ENCODE assay signal across 31 cellular contexts in the genomic region with DNA sequence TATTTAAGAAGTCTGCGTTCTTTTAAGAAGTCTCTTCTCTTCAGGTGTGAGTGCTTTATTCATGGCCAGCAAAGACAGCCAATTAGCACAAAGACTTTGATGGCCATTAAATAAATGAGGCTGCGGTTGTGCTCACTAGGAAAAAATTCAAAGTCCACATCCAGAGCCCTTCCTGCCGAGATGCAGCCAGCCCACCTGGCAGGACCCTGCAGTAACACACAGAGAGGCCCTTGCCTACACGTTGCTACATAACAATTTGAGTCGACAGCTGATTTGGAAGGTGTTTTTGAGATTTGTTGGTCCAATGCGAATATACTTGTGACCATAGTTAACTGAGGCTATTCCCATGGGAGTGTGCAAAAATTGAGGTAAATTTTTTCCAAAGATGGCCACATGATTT.
"Had no signal": no experiment of that assay in that cellular context is flagged by ENCODE, and none has a peak within 500 bp of the region (broad histone marks: within the 10 kb centered on the region; RNA-seq: fewer than 3 reads in every experiment).

No MANE protein-coding gene starts in this region.

- H3K27ac ChIP-seq: adrenal gland, body of pancreas, breast epithelium, KMS-11, SJSA1 had no signal

- H3K9me3 Mint-ChIP-seq: activated B cell treated with CpG ODN at 0.5 μM for 24 hours; activated CD4-positive, alpha-beta memory T cell treated with anti-CD3 and anti-CD28 coated beads for 36 hours; activated T-cell treated with anti-CD3 and anti-CD28 coated beads, Interleukin-2, amount 50 U/mL, for 4 hours had no signal

- H3K4me3 ChIP-seq: adrenal gland, body of pancreas, breast epithelium, SJSA1 had no signal

- H3K27ac Mint-ChIP-seq: activated B cell treated with CpG ODN at 0.5 μM for 24 hours; activated CD4-positive, alpha-beta memory T cell treated with anti-CD3 and anti-CD28 coated beads for 36 hours; activated naive CD4-positive, alpha-beta T cell treated with anti-CD3 and anti-CD28 coated beads for 36 hours; activated naive CD4-positive, alpha-beta T cell treated with anti-CD3 and anti-CD28 coated beads, Interleukin-2, amount 50 U/mL, for 72 hours; activated T-helper 1 cell treated with anti-CD3 and anti-CD28 coated beads, Interleukin-12 subunit alpha, Interleukin-12 subunit beta, Interleukin-2, Interleukin-4 antibody, amounts not matched to agents 30 ng/mL and 10 ng/mL and 1 ng/mL, durations not matched to agents 14 hours and 24 hours and 36 hours; T-helper 1 cell treated with Interleukin-12 subunit alpha and Interleukin-12 subunit beta and Interleukin-4 antibody, amounts not matched to agents 30 μg/mL and 1 μg/mL, for 36 hours; T-helper 2 cell treated with Interferon-gamma antibody and Interleukin-4, amounts not matched to agents 5 μg/mL and 100 μg/mL, for 36 hours had no signal

- H3K4me1 ChIP-seq: adrenal gland, breast epithelium, SJSA1 had no signal

- DNase-seq: activated B cell treated with CpG ODN at 0.5 μM for 24 hours; activated CD4-positive, alpha-beta memory T cell treated with anti-CD3 and anti-CD28 coated beads for 36 hours; activated CD4-positive, alpha-beta T cell treated with anti-CD3 and anti-CD28 coated beads for 4 hours; activated CD4-positive, alpha-beta T cell treated with anti-CD3 and anti-CD28 coated beads, Interleukin-2, amount 50 U/mL, for 1 hour; activated CD4-positive, CD25-positive, alpha-beta regulatory T cell treated with anti-CD3 and anti-CD28 coated beads, Interleukin-2, amount 50 U/mL, for 72 hours; activated CD8-positive, alpha-beta memory T cell treated with anti-CD3 and anti-CD28 coated beads, Interleukin-2, amount 50 U/mL, for 4 hours; activated gamma-delta T cell treated with Interleukin-2 at 50 U/mL for 16 hours; activated naive CD4-positive, alpha-beta T cell treated with anti-CD3 and anti-CD28 coated beads for 36 hours; activated T-cell treated with anti-CD3 and anti-CD28 coated beads for 4 hours; activated T-cell treated with anti-CD3 and anti-CD28 coated beads, Interleukin-2, amount 50 U/mL, for 4 hours; adrenal gland; body of pancreas; MM.1S; MV-4-11; NCI-H1092; NCI-H1436; NCI-H1694; NCI-H1930; NCI-H345; NCI-H524 treated with DMSO at 0.1 percent for 48 hours; NCI-H774; SHP77 treated with DMSO at 0.1 percent for 48 hours; SK-N-SH had no signal

- H3K4me2 ChIP-seq: KMS-11, SK-N-SH had no signal

- H3K9me2 ChIP-seq: SK-N-SH had no signal

- H3K4me1 Mint-ChIP-seq: activated B cell treated with CpG ODN at 0.5 μM for 24 hours had no signal

- H3K36me3 ChIP-seq: adrenal gland, breast epithelium, SJSA1 had no signal

- H3K36me3 Mint-ChIP-seq: activated CD4-positive, alpha-beta memory T cell treated with anti-CD3 and anti-CD28 coated beads for 36 hours; activated naive CD4-positive, alpha-beta T cell treated with anti-CD3 and anti-CD28 coated beads, Interleukin-2, amount 50 U/mL, for 72 hours had no signal

- H3K27me3 Mint-ChIP-seq: activated B cell treated with CpG ODN at 0.5 μM for 24 hours; activated CD4-positive, alpha-beta memory T cell treated with anti-CD3 and anti-CD28 coated beads for 36 hours had no signal

- H3K27me3 ChIP-seq: adrenal gland, body of pancreas, breast epithelium, SJSA1 had no signal

- ATAC-seq: activated naive CD4-positive, alpha-beta T cell treated with anti-CD3 and anti-CD28 coated beads, Interleukin-2, amount 50 U/mL, for 72 hours; activated T-cell treated with anti-CD3 and anti-CD28 coated beads, Interleukin-2, amount 50 U/mL, for 4 hours; Panc1 had no signal

- H3K4me3 Mint-ChIP-seq: activated B cell treated with CpG ODN at 0.5 μM for 24 hours; activated CD4-positive, alpha-beta memory T cell treated with anti-CD3 and anti-CD28 coated beads for 36 hours; activated naive CD4-positive, alpha-beta T cell treated with anti-CD3 and anti-CD28 coated beads for 36 hours; activated T-cell treated with anti-CD3 and anti-CD28 coated beads, Interleukin-2, amount 50 U/mL, for 4 hours; activated T-helper 1 cell treated with anti-CD3 and anti-CD28 coated beads, Interleukin-12 subunit alpha, Interleukin-12 subunit beta, Interleukin-2, Interleukin-4 antibody, amounts not matched to agents 30 ng/mL and 10 ng/mL and 1 ng/mL, durations not matched to agents 14 hours and 24 hours and 36 hours; T-helper 1 cell treated with Interleukin-12 subunit alpha and Interleukin-12 subunit beta and Interleukin-4 antibody, amounts not matched to agents 30 μg/mL and 1 μg/mL, for 36 hours; T-helper 2 cell treated with Interferon-gamma antibody and Interleukin-4, amounts not matched to agents 5 μg/mL and 100 μg/mL, for 36 hours had no signal

- H3K9me3 ChIP-seq: adrenal gland, body of pancreas, breast epithelium, SJSA1, SK-N-SH had no signal
